19 cellular contexts compared by ENCODE assay signal in the genomic region with DNA sequence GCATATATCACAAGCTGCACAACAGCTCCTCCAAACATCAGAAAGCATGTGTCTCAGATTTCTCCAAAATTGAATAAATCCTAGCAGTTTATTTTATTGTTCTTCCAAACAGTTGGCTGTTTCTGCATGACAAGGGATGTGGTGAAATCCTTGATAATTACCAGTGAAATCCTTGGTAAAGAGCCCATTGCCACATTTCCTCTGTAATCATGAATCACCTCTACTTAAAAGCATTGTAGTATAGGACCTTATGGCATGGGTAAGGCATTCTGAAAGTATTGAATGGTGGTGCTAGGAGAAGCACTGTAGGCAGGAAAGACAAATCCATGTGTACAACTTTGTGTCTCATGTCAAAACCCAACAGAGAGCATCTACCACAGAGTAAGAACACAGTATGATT.
DNase-seq lines count a peak whose midpoint lies in the region; ATAC-seq and TF ChIP-seq lines count a peak whose summit lies in the region.
"Had no signal": no experiment of that assay in that cellular context is flagged by ENCODE, and none has a peak within 500 bp of the region (broad histone marks: within the 10 kb centered on the region; RNA-seq: fewer than 3 reads in every experiment).

No MANE protein-coding gene starts in this region.

- no peak overlapping the region for H3K27ac Mint-ChIP-seq in activated naive CD4-positive, alpha-beta T cell treated with anti-CD3 and anti-CD28 coated beads, Interleukin-2, amount 50 U/mL, for 72 hours
- H3K27ac Mint-ChIP-seq: B cell; CD4-positive, alpha-beta memory T cell; GM23338 had no signal

- H3K36me3 Mint-ChIP-seq in activated naive CD4-positive, alpha-beta T cell treated with anti-CD3 and anti-CD28 coated beads, Interleukin-2, amount 50 U/mL, for 72 hours = no peaks in the 10 kb centered on the region
- H3K36me3 Mint-ChIP-seq: CD4-positive, alpha-beta memory T cell had no signal

- H3K4me3 ChIP-seq in epithelial cell of proximal tubule (ENCODE audit: low read depth, low read length) = no peak overlapping the region
- H3K4me3 ChIP-seq: GM23338, MG63 had no signal

- ATAC-seq in activated naive CD4-positive, alpha-beta T cell treated with anti-CD3 and anti-CD28 coated beads, Interleukin-2, amount 50 U/mL, for 72 hours = no peak
- ATAC-seq: GM23338, Panc1 had no signal

- no peak for TF ChIP-seq CTCF in epithelial cell of proximal tubule (conservative IDR thresholded peaks at IDR 0.05; ENCODE audit: low read depth, low read length)

- peaks cover 5 to 7% of the 10 kb centered on the region in 2 donors for H3K9me3 Mint-ChIP-seq in activated naive CD4-positive, alpha-beta T cell treated with anti-CD3 and anti-CD28 coated beads, Interleukin-2, amount 50 U/mL, for 72 hours
- H3K9me3 Mint-ChIP-seq: GM23338 had no signal

- DNase-seq in A172 (ENCODE audit: low spot score) (peak; percentile 55), H4 (ENCODE audit: low spot score) (peak; percentile 3), NOMO-1 treated with dmso at 0.1 percent for 144 hours (lab: John Stamatoyannopoulos, UW; ENCODE audit: unreplicated experiment) (peak; percentile 65), epithelial cell of proximal tubule (ENCODE audit: low read depth) (peak; percentile 42), SHP77 treated with DMSO at 0.1 percent for 48 hours (lab: John Stamatoyannopoulos, UW) (no peak)
- DNase-seq in activated naive CD4-positive, alpha-beta T cell treated with anti-CD3 and anti-CD28 coated beads, Interleukin-2, amount 50 U/mL, for 16 hours = no peak
- DNase-seq in activated naive CD4-positive, alpha-beta T cell treated with anti-CD3 and anti-CD28 coated beads, Interleukin-2, amount 50 U/mL, for 72 hours (ENCODE audit: low spot score in 2 of 2) = no peak
- no peak for DNase-seq in activated CD4-positive, alpha-beta T cell treated with anti-CD3 and anti-CD28 coated beads, Interleukin-2, amount 50 U/mL, for 48 hours
- DNase-seq: CD4-positive, alpha-beta memory T cell; DMS79; GF-D8; MG63; NCI-H1436; NCI-H2029 treated with DMSO at 0.1 percent for 48 hours; NCI-H526; Right ventricle myocardium superior had no signal

Comparison
In these comparisons a context has a peak if more than half of its experiments do, and no peak if none do; other contexts are left out.
1. DNase-seq: peak in A172 (single experiment), H4 (single experiment), NOMO-1 treated with dmso at 0.1 percent for 144 hours (single experiment) and epithelial cell of proximal tubule (single experiment); none in SHP77 treated with DMSO at 0.1 percent for 48 hours (single experiment), activated naive CD4-positive, alpha-beta T cell treated with anti-CD3 and anti-CD28 coated beads, Interleukin-2, amount 50 U/mL, for 16 hours (single experiment), activated naive CD4-positive, alpha-beta T cell treated with anti-CD3 and anti-CD28 coated beads, Interleukin-2, amount 50 U/mL, for 72 hours (0 of 2) and activated CD4-positive, alpha-beta T cell treated with anti-CD3 and anti-CD28 coated beads, Interleukin-2, amount 50 U/mL, for 48 hours (0 of 2).